22 cellular contexts compared by ENCODE assay signal in the genomic region with DNA sequence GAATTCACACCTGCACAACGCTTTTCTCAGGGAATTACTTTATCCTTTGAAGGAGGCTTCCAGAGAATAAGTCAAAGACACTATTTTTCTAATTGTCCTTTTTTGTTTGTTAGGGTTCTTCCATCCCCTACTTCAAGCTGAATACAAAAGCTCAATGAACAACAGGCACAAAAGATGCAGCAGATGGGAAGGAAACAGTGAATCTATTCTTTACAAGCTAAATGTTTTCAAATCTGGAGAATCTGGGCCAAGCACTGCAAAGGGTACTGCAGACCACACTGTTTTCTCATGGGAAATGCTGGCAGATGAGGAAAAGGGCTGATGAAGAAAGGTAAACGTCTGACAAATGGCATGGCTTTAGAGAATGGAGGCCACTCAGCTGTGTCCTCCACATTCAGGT. TPM values are rescaled to one million over a fixed set of nuclear protein-coding genes. Genes with fewer than 3 reads are reported as not detected.
DNase-seq lines count a peak whose midpoint lies in the region; ATAC-seq lines count a peak whose summit lies in the region.
"Had no signal": no experiment of that assay in that cellular context is flagged by ENCODE, and none has a peak within 500 bp of the region (broad histone marks: within the 10 kb centered on the region; RNA-seq: fewer than 3 reads in every experiment).

No MANE protein-coding gene starts in this region.

- H3K9me3 ChIP-seq in T-helper 17 cell (ENCODE audit: control insufficient read depth, low read length, poor library complexity, severe bottlenecking) = no peaks in the 10 kb centered on the region
- H3K9me3 ChIP-seq: SJCRH30 had no signal

- peak overlapping the region; percentile 27 for H3K27ac Mint-ChIP-seq in T-helper 17 cell
- peak overlapping the region; percentile 90 for H3K27ac Mint-ChIP-seq in dendritic cell treated with granulocyte-macrophage colony-stimulating factor and Interleukin-4, amounts not matched to agents 40 ng/mL and 50 ng/mL, for 4 days
- H3K27ac Mint-ChIP-seq: B cell had no signal

- H3K27ac ChIP-seq in layer of hippocampus (ENCODE audit: low read depth, low read length) = peak overlapping the region; percentile 88
- H3K27ac ChIP-seq: PC-9, SJCRH30 had no signal

- no peak overlapping the region for H3K4me3 Mint-ChIP-seq in T-helper 17 cell
- H3K4me3 Mint-ChIP-seq in dendritic cell treated with granulocyte-macrophage colony-stimulating factor and Interleukin-4, amounts not matched to agents 40 ng/mL and 50 ng/mL, for 4 days = no peak overlapping the region
- H3K4me3 Mint-ChIP-seq: B cell had no signal

- H3K27me3 Mint-ChIP-seq in T-helper 17 cell = no peaks in the 10 kb centered on the region
- no peaks in the 10 kb centered on the region for H3K27me3 Mint-ChIP-seq in dendritic cell treated with granulocyte-macrophage colony-stimulating factor and Interleukin-4, amounts not matched to agents 40 ng/mL and 50 ng/mL, for 4 days
- H3K27me3 Mint-ChIP-seq: B cell had no signal

- ATAC-seq in T-helper 17 cell (no peak), GM19455 (IDR thresholded peaks at IDR 0.05; ENCODE audit: unreplicated experiment) (no peak)
- ATAC-seq: Right ventricle myocardium inferior, SK-N-SH treated with all-trans-retinoic acid at 6 μM for 48 hours had no signal

- H3K36me3 Mint-ChIP-seq in T-helper 17 cell (ENCODE audit: low read depth) = peaks cover 4% of the 10 kb centered on the region
- H3K36me3 Mint-ChIP-seq in dendritic cell treated with granulocyte-macrophage colony-stimulating factor and Interleukin-4, amounts not matched to agents 40 ng/mL and 50 ng/mL, for 4 days (ENCODE audit: low read depth) = peaks cover 88% of the 10 kb centered on the region

- no peaks in the 10 kb centered on the region for H3K27me3 ChIP-seq in layer of hippocampus (ENCODE audit: control insufficient read depth, insufficient read depth, low read length)
- H3K27me3 ChIP-seq: SJCRH30 had no signal

- H3K9me3 Mint-ChIP-seq in dendritic cell treated with granulocyte-macrophage colony-stimulating factor and Interleukin-4, amounts not matched to agents 40 ng/mL and 50 ng/mL, for 4 days = peaks cover 10% of the 10 kb centered on the region

- intact Hi-C loops in dendritic cell treated with granulocyte-macrophage colony-stimulating factor and Interleukin-4, amounts not matched to agents 40 ng/mL and 50 ng/mL, for 4 days (cut with micrococcal nuclease) = no loop called here

- DNase-seq in T-helper 17 cell (no peak), superior temporal gyrus (ENCODE audit: extremely low spot score) (peak; percentile 87), T-helper 9 cell (no peak), HCEC 1CT (no peak)
- no peak for DNase-seq in activated naive CD4-positive, alpha-beta T cell (lab: John Stamatoyannopoulos, UW)
- DNase-seq: KBM-7, MV-4-11, NCI-H1105, NCI-H1436 treated with DMSO at 0.1 percent for 48 hours, NCI-H1930, NCI-H2107, NCI-H446 treated with DMSO at 0.1 percent for 48 hours, NCI-H526, PC-9, SJCRH30 had no signal

- peaks cover 7% of the 10 kb centered on the region for H3K4me1 Mint-ChIP-seq in T-helper 17 cell
- H3K4me1 Mint-ChIP-seq in dendritic cell treated with granulocyte-macrophage colony-stimulating factor and Interleukin-4, amounts not matched to agents 40 ng/mL and 50 ng/mL, for 4 days (ENCODE audit: low read depth) = peaks cover 56% of the 10 kb centered on the region
- H3K4me1 Mint-ChIP-seq: B cell had no signal

RNA-seq across cellular contexts. Expression of a gene that starts 18.5 kb away (rescaled TPM):
- 10 to 100 TPM; 24.7 to 33.8 TPM for total RNA-seq in T-helper 17 cell

RNA-seq across cellular contexts. Expression of a gene that starts 25.9 kb away (rescaled TPM):
- under 1 TPM in 1 of 2 donors, not detected in 1; 0.44 TPM for total RNA-seq in T-helper 17 cell
- total RNA-seq: B cell, MCF 10A, PC-9 had no signal
